17 cellular contexts compared by ENCODE assay signal in genomic region chr4:87054900-87055299, GRCh38.
A peak's percentile ranks its signal among the peaks of the same experiment; 100 is the strongest.
DNase-seq lines count a peak whose midpoint lies in the region; ATAC-seq and TF ChIP-seq lines count a peak whose summit lies in the region.
"Had no signal": no experiment of that assay in that cellular context is flagged by ENCODE, and none has a peak within 500 bp of the region (broad histone marks: within the 10 kb centered on the region; RNA-seq: fewer than 3 reads in every experiment).

No MANE protein-coding gene starts in this region.

- TF ChIP-seq EP300 in tibial nerve (IDR thresholded peaks at IDR 0.05): no peak

- intact Hi-C loops in dorsolateral prefrontal cortex (cut with DNase I): no loop called here
- intact Hi-C loops in testis (cut with DNase I; ENCODE audit: low total_unique reads): no loop called here

- peak overlapping the region in 3 of 59 donors; percentile 1 to 21 (median 7) for H3K4me3 ChIP-seq in dorsolateral prefrontal cortex
- no peak overlapping the region for H3K4me3 ChIP-seq in neutrophil (ENCODE audit: low read depth in 1 of 2, low read length in 1 of 2)
- peak overlapping the region in 2 of 4 donors; percentile 1 to 5 for H3K4me3 ChIP-seq in tibial nerve
- no peak overlapping the region for H3K4me3 ChIP-seq in testis

- H3K9me3 Mint-ChIP-seq in progenitor cell of endocrine pancreas (ENCODE audit: low read depth): no peaks in the 10 kb centered on the region

- no peak for ATAC-seq in T-helper 17 cell

- no peak for TF ChIP-seq POLR2A in tibial nerve (IDR thresholded peaks at IDR 0.05)
- no peak for TF ChIP-seq POLR2A in testis (IDR thresholded peaks at IDR 0.05)

- H3K4me1 ChIP-seq in neutrophil (ENCODE audit: control insufficient read depth in 1 of 2, insufficient read depth in 1 of 2, low read depth in 1 of 2, low read length in 1 of 2) (peaks cover 31 to 49% of the 10 kb centered on the region in 2 experiments), tibial nerve (peaks cover 0 to 100% (median 53%) of the 10 kb centered on the region in 4 donors), testis (peaks cover 44% of the 10 kb centered on the region)

- no peaks in the 10 kb centered on the region for H3K27me3 ChIP-seq in dorsolateral prefrontal cortex
- no peaks in the 10 kb centered on the region for H3K27me3 ChIP-seq in neutrophil
- H3K27me3 ChIP-seq in tibial nerve: no peaks in the 10 kb centered on the region
- no peaks in the 10 kb centered on the region for H3K27me3 ChIP-seq in testis

- peaks cover 2% of the 10 kb centered on the region for H3K36me3 ChIP-seq in neutrophil
- no peaks in the 10 kb centered on the region for H3K36me3 ChIP-seq in tibial nerve
- H3K36me3 ChIP-seq in testis (ENCODE audit: low read depth, missing control alignments): no peaks in the 10 kb centered on the region

- WGBS in tibial nerve, 2 donors: 29 to 42% methylated on average over 3 of the region's 3 CpGs
- WGBS in testis, 2 donors: 31 to 43% methylated on average over 3 of the region's 3 CpGs

- H3K9me3 ChIP-seq in T-helper 17 cell (ENCODE audit: control insufficient read depth, low read length, poor library complexity, severe bottlenecking): no peaks in the 10 kb centered on the region
- H3K9me3 ChIP-seq in neutrophil: no peaks in the 10 kb centered on the region
- no peaks in the 10 kb centered on the region for H3K9me3 ChIP-seq in tibial nerve
- no peaks in the 10 kb centered on the region for H3K9me3 ChIP-seq in testis

- no peaks in the 10 kb centered on the region for H3K27me3 Mint-ChIP-seq in T-helper 17 cell
- no peaks in the 10 kb centered on the region for H3K27me3 Mint-ChIP-seq in progenitor cell of endocrine pancreas

- peak overlapping the region; percentile 14 for H3K27ac Mint-ChIP-seq in T-helper 17 cell
- H3K27ac Mint-ChIP-seq in progenitor cell of endocrine pancreas: no peak overlapping the region

- DNase-seq in T-helper 17 cell (no peak), dorsolateral prefrontal cortex (no peak), tibial nerve (ENCODE audit: low spot score in 2 of 2) (no peak), progenitor cell of endocrine pancreas (ENCODE audit: low spot score, unreplicated experiment) (no peak), EL (no peak), testis (no peak), NCI-H345 treated with DMSO at 0.1 percent for 48 hours (lab: John Stamatoyannopoulos, UW; ENCODE audit: unreplicated experiment) (no peak)
- DNase-seq: activated CD8-positive, alpha-beta memory T cell treated with anti-CD3 and anti-CD28 coated beads for 24 hours; activated naive CD4-positive, alpha-beta T cell treated with Interleukin-2 at 50 U/mL for 16 hours; central memory CD4-positive, alpha-beta T cell; KG1; mammary epithelial cell; NCI-H1694 treated with DMSO at 0.1 percent for 48 hours; NCI-H69; T1000 had no signal

- peaks cover 7% of the 10 kb centered on the region for H3K36me3 Mint-ChIP-seq in T-helper 17 cell (ENCODE audit: low read depth)
- peaks cover 16% of the 10 kb centered on the region for H3K36me3 Mint-ChIP-seq in progenitor cell of endocrine pancreas (ENCODE audit: insufficient read depth)

- TF ChIP-seq CTCF in dorsolateral prefrontal cortex (IDR thresholded peaks at IDR 0.05 in 54 of 56, conservative IDR thresholded peaks at IDR 0.05 in 2 of 56; ENCODE audit: low read depth in 1 of 56, partially characterized antibody in 56 of 56): no peak
- TF ChIP-seq CTCF in neutrophil (IDR thresholded peaks at IDR 0.05): no peak
- TF ChIP-seq CTCF in tibial nerve (IDR thresholded peaks at IDR 0.05): no peak
- TF ChIP-seq CTCF in progenitor cell of endocrine pancreas (IDR thresholded peaks at IDR 0.05; ENCODE audit: unreplicated experiment): no peak
- TF ChIP-seq CTCF in testis (IDR thresholded peaks at IDR 0.05): no peak

- peaks cover 61% of the 10 kb centered on the region for H3K4me1 Mint-ChIP-seq in T-helper 17 cell
- H3K4me1 Mint-ChIP-seq in progenitor cell of endocrine pancreas (ENCODE audit: low read depth): peaks cover 54% of the 10 kb centered on the region

- peak overlapping the region in 57 of 59 donors; percentile 5 to 90 (median 73) for H3K27ac ChIP-seq in dorsolateral prefrontal cortex
- H3K27ac ChIP-seq in neutrophil: peak overlapping the region; percentile 59
- H3K27ac ChIP-seq in tibial nerve: peak overlapping the region; percentile 19 to 86 (median 65)
- peak overlapping the region in 1 of 2 donors; percentile 61 for H3K27ac ChIP-seq in testis
- H3K27ac ChIP-seq: epithelial cell of prostate had no signal

- H3K4me3 Mint-ChIP-seq in T-helper 17 cell: no peak overlapping the region
- H3K4me3 Mint-ChIP-seq in progenitor cell of endocrine pancreas (ENCODE audit: low read depth): no peak overlapping the region
